In the genomic region with DNA sequence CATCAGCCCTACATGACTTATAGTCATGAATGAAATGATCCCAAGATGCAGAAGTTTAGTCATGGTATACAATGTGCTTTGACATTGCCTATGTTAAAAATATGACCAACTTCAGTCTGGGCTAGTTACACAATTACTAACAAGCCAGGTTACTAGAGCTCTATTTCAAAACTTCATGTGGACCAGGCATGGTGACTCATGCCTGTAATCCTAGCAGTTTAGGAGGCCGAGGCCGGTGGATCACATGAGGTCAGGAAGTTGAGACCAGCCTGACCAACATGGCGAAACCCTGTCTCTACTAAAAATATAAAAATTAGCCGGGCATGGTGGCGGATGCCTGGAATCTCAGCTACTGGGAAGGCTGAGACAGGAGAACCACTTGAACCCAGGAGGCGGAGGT, we compare ENCODE assay signal across 26 cellular contexts.
DNase-seq lines count a peak whose midpoint lies in the region; ATAC-seq and TF ChIP-seq lines count a peak whose summit lies in the region.
"Had no signal": no experiment of that assay in that cellular context is flagged by ENCODE, and none has a peak within 500 bp of the region (broad histone marks: within the 10 kb centered on the region; RNA-seq: fewer than 3 reads in every experiment).

No MANE protein-coding gene starts in this region.

- no peak overlapping the region for H3K4me3 ChIP-seq in breast epithelium
- no peak overlapping the region for H3K4me3 ChIP-seq in fibroblast of pulmonary artery (replicated peaks; ENCODE audit: low read depth, low read length)
- H3K4me3 ChIP-seq: upper lobe of left lung had no signal

- no peaks in the 10 kb centered on the region for H3K9me3 Mint-ChIP-seq in MCF 10A (ENCODE audit: unreplicated experiment)
- H3K9me3 Mint-ChIP-seq: activated T-cell treated with anti-CD3 and anti-CD28 coated beads, Interleukin-2, amount 50 U/mL, for 4 hours; endodermal cell; memory B cell had no signal

- intact Hi-C loops in MCF 10A (cut with micrococcal nuclease) (loop anchor here (10.0 kb wide), 1 partner anchor 597 kb away; no protein-coding TSS in a partner anchor), breast epithelium (cut with DNase I; ENCODE audit: low total_unique reads) (no loop called here)

- POLR2A ChIA-PET in MCF 10A (lab: Yijun Ruan, JAX), result no interaction called here

- no peak overlapping the region for H3K27ac ChIP-seq in breast epithelium
- H3K27ac ChIP-seq: KMS-11, upper lobe of left lung had no signal

- peaks cover 25% of the 10 kb centered on the region for H3K27me3 Mint-ChIP-seq in MCF 10A (ENCODE audit: insufficient read depth, unreplicated experiment)
- H3K27me3 Mint-ChIP-seq: activated CD4-positive, alpha-beta T cell treated with anti-CD3 and anti-CD28 coated beads for 36 hours; B cell; CD8-positive, alpha-beta memory T cell; memory B cell had no signal

- no peak for ATAC-seq in GM21360 (IDR thresholded peaks at IDR 0.05; ENCODE audit: unreplicated experiment)
- no peak for ATAC-seq in GM18907 (IDR thresholded peaks at IDR 0.05; ENCODE audit: unreplicated experiment)
- ATAC-seq: activated CD4-positive, alpha-beta T cell treated with anti-CD3 and anti-CD28 coated beads for 36 hours; activated T-cell treated with anti-CD3 and anti-CD28 coated beads, Interleukin-2, amount 50 U/mL, for 4 hours had no signal

- TF ChIP-seq POLR2A in breast epithelium (IDR thresholded peaks at IDR 0.05), result no peak

- H3K4me3 Mint-ChIP-seq in MCF 10A (ENCODE audit: unreplicated experiment), result no peak overlapping the region
- H3K4me3 Mint-ChIP-seq: activated CD4-positive, alpha-beta T cell treated with anti-CD3 and anti-CD28 coated beads for 36 hours; activated T-cell treated with anti-CD3 and anti-CD28 coated beads, Interleukin-2, amount 50 U/mL, for 4 hours; B cell; CD8-positive, alpha-beta memory T cell; endodermal cell; memory B cell had no signal

- H3K27me3 ChIP-seq in breast epithelium, result no peaks in the 10 kb centered on the region
- H3K27me3 ChIP-seq: upper lobe of left lung had no signal

- no peaks in the 10 kb centered on the region for H3K9me3 ChIP-seq in breast epithelium
- H3K9me3 ChIP-seq: upper lobe of left lung had no signal

- DNase-seq in MCF 10A (ENCODE audit: unreplicated experiment), result peak; percentile 66
- no peak for DNase-seq in breast epithelium (ENCODE audit: low spot score in 2 of 2)
- DNase-seq in SKM-1 treated with dmso at 0.1 percent for 144 hours (lab: John Stamatoyannopoulos, UW; ENCODE audit: unreplicated experiment), result peak; percentile 73
- DNase-seq in fibroblast of pulmonary artery (ENCODE audit: low read depth), result peak; percentile 4
- no peak for DNase-seq in stimulated activated CD4-positive, alpha-beta T cell treated with anti-CD3 and anti-CD28 coated beads, Interleukin-1b, Interleukin-23, amount 100 ng/mL, for 48 hours
- no peak for DNase-seq in NCI-H526 treated with DMSO at 0.1 percent for 48 hours (lab: John Stamatoyannopoulos, UW)
- DNase-seq: activated CD4-positive, alpha-beta T cell treated with anti-CD3 and anti-CD28 coated beads for 36 hours; activated naive CD4-positive, alpha-beta T cell treated with Interleukin-2 at 50 U/mL for 16 hours; activated T-cell treated with anti-CD3 and anti-CD28 coated beads, Interleukin-2, amount 50 U/mL, for 4 hours; CD8-positive, alpha-beta memory T cell; cortex of kidney; endodermal cell; GDM1; kidney glomerular epithelial cell; NCI-H1105 treated with DMSO at 0.1 percent for 48 hours; NCI-H2081 treated with DMSO at 0.1 percent for 48 hours; NCI-H345; NCI-H774; SHP77 treated with DMSO at 0.1 percent for 48 hours; stimulated activated CD4-positive, alpha-beta T cell treated with anti-CD3 and anti-CD28 coated beads, Interleukin-2, amount 100 ng/mL, for 24 hours; upper lobe of left lung had no signal

- H3K36me3 ChIP-seq in breast epithelium, result no peaks in the 10 kb centered on the region
- H3K36me3 ChIP-seq: upper lobe of left lung had no signal

- TF ChIP-seq CTCF in MCF 10A (IDR thresholded peaks at IDR 0.05; ENCODE audit: unreplicated experiment) (no peak), breast epithelium (IDR thresholded peaks at IDR 0.05) (no peak), fibroblast of pulmonary artery (IDR thresholded peaks at IDR 0.05; ENCODE audit: low read length, missing control alignments) (no peak)

- H3K4me1 Mint-ChIP-seq in MCF 10A (ENCODE audit: insufficient read depth, unreplicated experiment), result no peaks in the 10 kb centered on the region
- H3K4me1 Mint-ChIP-seq: activated CD4-positive, alpha-beta T cell treated with anti-CD3 and anti-CD28 coated beads for 36 hours; B cell; CD8-positive, alpha-beta memory T cell; memory B cell had no signal

- BruUV-seq in MCF 10A (replicated peaks; lab: Mats Ljungman, UMichigan), result no TSS peak

- no peaks in the 10 kb centered on the region for H3K4me1 ChIP-seq in breast epithelium
- H3K4me1 ChIP-seq: upper lobe of left lung had no signal

- H3K36me3 Mint-ChIP-seq in MCF 10A (ENCODE audit: insufficient read depth, unreplicated experiment), result no peaks in the 10 kb centered on the region
- H3K36me3 Mint-ChIP-seq: CD8-positive, alpha-beta memory T cell; memory B cell had no signal

- H3K27ac Mint-ChIP-seq in MCF 10A (ENCODE audit: low read depth, unreplicated experiment), result no peak overlapping the region
- H3K27ac Mint-ChIP-seq: activated CD4-positive, alpha-beta T cell treated with anti-CD3 and anti-CD28 coated beads for 36 hours; B cell; CD8-positive, alpha-beta memory T cell; endodermal cell; memory B cell had no signal

- CTCF ChIA-PET in MCF 10A (lab: Yijun Ruan, JAX), result interaction anchor here (0.7 to 2.1 kb wide), 4 partner anchors 26 to 1024 kb away, joined by 4 to 7 read pairs (median 5); no protein-coding TSS in a partner anchor

Comparison
In these comparisons a context has a peak if more than half of its experiments do, and no peak if none do; other contexts are left out.
1. DNase-seq: peak in MCF 10A (single experiment), SKM-1 treated with dmso at 0.1 percent for 144 hours (single experiment) and fibroblast of pulmonary artery (single experiment); none in breast epithelium (0 of 2), stimulated activated CD4-positive, alpha-beta T cell treated with anti-CD3 and anti-CD28 coated beads, Interleukin-1b, Interleukin-23, amount 100 ng/mL, for 48 hours (single experiment) and NCI-H526 treated with DMSO at 0.1 percent for 48 hours (single experiment).